In genomic region chr7:72140566-72140965, GRCh38 we compare ENCODE assay signal across 27 cellular contexts.
"Had no signal": no experiment of that assay in that cellular context is flagged by ENCODE, and none has a peak within 500 bp of the region (broad histone marks: within the 10 kb centered on the region; RNA-seq: fewer than 3 reads in every experiment).

No MANE protein-coding gene starts in this region.

- H3K36me3 ChIP-seq: stomach, suprapubic skin, thoracic aorta, thyroid gland, tibial artery, tibial nerve, transverse colon, upper lobe of left lung, upper lobe of right lung, uterus, vagina had no signal

- H3K4me3 ChIP-seq: stomach, suprapubic skin, testis, thoracic aorta, thyroid gland, tibial artery, tibial nerve, transverse colon, upper lobe of left lung, upper lobe of right lung, uterus, vagina had no signal

- H3K4me3 Mint-ChIP-seq: stimulated activated effector memory CD8-positive, alpha-beta T cell treated with anti-CD3 and anti-CD28 coated beads, Interleukin-12 subunit alpha, Interleukin-12 subunit beta, amount 100 ng/mL, for 72 hours; stimulated activated memory B cell treated with anti-CD40 and anti-IgM and Interleukin-4, amounts not matched to agents 10 μg/mL and 1 μg/mL and 100 μg/mL, for 72 hours; stimulated activated naive B cell treated with anti-CD40 and anti-IgM and Interleukin-4, amounts not matched to agents 10 μg/mL and 1 μg/mL and 100 μg/mL, for 72 hours; stimulated activated naive CD8-positive, alpha-beta T cell treated with anti-CD3 and anti-CD28 coated beads, Interleukin-15, Interleukin-2, amounts not matched to agents 100 ng/mL and 50 ng/mL, for 24 hours; type B pancreatic cell had no signal

- H3K4me1 ChIP-seq: stomach, suprapubic skin, thyroid gland, tibial artery, tibial nerve, transverse colon, upper lobe of left lung, upper lobe of right lung, uterus, vagina had no signal

- H3K27ac Mint-ChIP-seq: stimulated activated effector memory CD8-positive, alpha-beta T cell treated with anti-CD3 and anti-CD28 coated beads, Interleukin-12 subunit alpha, Interleukin-12 subunit beta, amount 100 ng/mL, for 72 hours; stimulated activated memory B cell treated with anti-CD40 and anti-IgM and Interleukin-4, amounts not matched to agents 10 μg/mL and 1 μg/mL and 100 μg/mL, for 72 hours; stimulated activated naive B cell treated with anti-CD40 and anti-IgM and Interleukin-4, amounts not matched to agents 10 μg/mL and 1 μg/mL and 100 μg/mL, for 72 hours; stimulated activated naive CD8-positive, alpha-beta T cell treated with anti-CD3 and anti-CD28 coated beads, Interleukin-15, Interleukin-2, amounts not matched to agents 100 ng/mL and 50 ng/mL, for 24 hours; type B pancreatic cell had no signal

- DNase-seq: stimulated activated CD4-positive, alpha-beta T cell treated with anti-CD3 and anti-CD28 coated beads, Interleukin-2, amount 100 ng/mL, for 24 hours; stimulated activated CD4-positive, alpha-beta T cell treated with anti-CD3 and anti-CD28 coated beads, Interleukin-2, amount 100 ng/mL, for 48 hours; stimulated activated CD4-positive, alpha-beta T cell treated with anti-CD3 and anti-CD28 coated beads, Interleukin-4, amount 100 ng/mL, for 24 hours; stimulated activated CD4-positive, alpha-beta T cell treated with anti-CD3 and anti-CD28 coated beads, Interleukin-4, amount 100 ng/mL, for 4 hours; stimulated activated CD8-positive, alpha-beta memory T cell treated with anti-CD3 and anti-CD28 coated beads, Interleukin-4, amount 100 ng/mL, for 48 hours; stimulated activated naive B cell treated with anti-CD40 and anti-IgM and Interleukin-4, amounts not matched to agents 10 μg/mL and 1 μg/mL and 100 μg/mL, for 72 hours; stimulated activated naive CD4-positive, alpha-beta T cell; stimulated activated naive CD4-positive, alpha-beta T cell treated with Interleukin-2 at 50 U/mL for 16 hours; stimulated activated naive CD8-positive, alpha-beta T cell treated with anti-CD3 and anti-CD28 coated beads, Interleukin-15, Interleukin-2, amounts not matched to agents 100 U/mL and 50 U/mL, for 24 hours; stomach; substantia nigra; thyroid gland; tibial artery; transverse colon; trophoblast cell; upper lobe of right lung; uterus had no signal

- H3K4me1 Mint-ChIP-seq: stimulated activated effector memory CD8-positive, alpha-beta T cell treated with anti-CD3 and anti-CD28 coated beads, Interleukin-12 subunit alpha, Interleukin-12 subunit beta, amount 100 ng/mL, for 72 hours; stimulated activated memory B cell treated with anti-CD40 and anti-IgM and Interleukin-4, amounts not matched to agents 10 μg/mL and 1 μg/mL and 100 μg/mL, for 72 hours; stimulated activated naive B cell treated with anti-CD40 and anti-IgM and Interleukin-4, amounts not matched to agents 10 μg/mL and 1 μg/mL and 100 μg/mL, for 72 hours had no signal

- ATAC-seq: stimulated activated effector memory CD8-positive, alpha-beta T cell treated with anti-CD3 and anti-CD28 coated beads, Interleukin-12 subunit alpha, Interleukin-12 subunit beta, amount 100 ng/mL, for 72 hours; stimulated activated memory B cell treated with anti-CD40 and anti-IgM and Interleukin-4, amounts not matched to agents 10 μg/mL and 1 μg/mL and 100 μg/mL, for 72 hours; stimulated activated naive B cell treated with anti-CD40 and anti-IgM and Interleukin-4, amounts not matched to agents 10 μg/mL and 1 μg/mL and 100 μg/mL, for 72 hours; stimulated activated naive CD8-positive, alpha-beta T cell treated with anti-CD3 and anti-CD28 coated beads, Interleukin-15, Interleukin-2, amounts not matched to agents 100 U/mL and 50 U/mL, for 24 hours; upper lobe of right lung had no signal

- H3K27me3 Mint-ChIP-seq: stimulated activated memory B cell treated with anti-CD40 and anti-IgM and Interleukin-4, amounts not matched to agents 10 μg/mL and 1 μg/mL and 100 μg/mL, for 72 hours; stimulated activated naive CD8-positive, alpha-beta T cell treated with anti-CD3 and anti-CD28 coated beads, Interleukin-15, Interleukin-2, amounts not matched to agents 100 ng/mL and 50 ng/mL, for 24 hours had no signal

- H3K36me3 Mint-ChIP-seq: stimulated activated effector memory CD8-positive, alpha-beta T cell treated with anti-CD3 and anti-CD28 coated beads, Interleukin-12 subunit alpha, Interleukin-12 subunit beta, amount 100 ng/mL, for 72 hours; stimulated activated memory B cell treated with anti-CD40 and anti-IgM and Interleukin-4, amounts not matched to agents 10 μg/mL and 1 μg/mL and 100 μg/mL, for 72 hours; stimulated activated naive B cell treated with anti-CD40 and anti-IgM and Interleukin-4, amounts not matched to agents 10 μg/mL and 1 μg/mL and 100 μg/mL, for 72 hours; type B pancreatic cell had no signal

- H3K9me3 ChIP-seq: testis, thoracic aorta, thyroid gland, transverse colon, upper lobe of right lung, uterus, vagina had no signal

- H3K27ac ChIP-seq: stomach, suprapubic skin, testis, thoracic aorta, thyroid gland, tibial artery, tibial nerve, transverse colon, upper lobe of left lung, upper lobe of right lung, uterus, vagina had no signal

- H3K27me3 ChIP-seq: stomach, suprapubic skin, testis, thyroid gland, tibial artery, tibial nerve, transverse colon, upper lobe of left lung, upper lobe of right lung, uterus, vagina had no signal
